ENCODE assay signal across 20 cellular contexts in genomic region chr1:236389253-236389652, GRCh38. TPM values are rescaled to one million over a fixed set of nuclear protein-coding genes. Genes with fewer than 3 reads are reported as not detected.
A peak's percentile ranks its signal among the peaks of the same experiment; 100 is the strongest.
DNase-seq lines count a peak whose midpoint lies in the region; ATAC-seq, FAIRE-seq and TF ChIP-seq lines count a peak whose summit lies in the region.
"Had no signal": no experiment of that assay in that cellular context is flagged by ENCODE, and none has a peak within 500 bp of the region (broad histone marks: within the 10 kb centered on the region; RNA-seq: fewer than 3 reads in every experiment).

No MANE protein-coding gene starts in this region.

- no peak overlapping the region for H3K4me3 Mint-ChIP-seq in T-helper 2 cell treated with Interferon-gamma antibody and Interleukin-4, amounts not matched to agents 5 μg/mL and 100 μg/mL, for 36 hours
- H3K4me3 Mint-ChIP-seq: CD8-positive, alpha-beta T cell had no signal

- no peak for FAIRE-seq in HepG2 (lab: Jason Lieb, UNC)
- FAIRE-seq: GM12891, H54, RCC 7860 had no signal

- TF ChIP-seq POLR2A in HepG2 (IDR thresholded peaks at IDR 0.05; ENCODE audit: insufficient read depth in 1 of 2, low read depth in 2 of 2, low read length in 2 of 2) (no peak), right lobe of liver (IDR thresholded peaks at IDR 0.05) (no peak), prostate gland (IDR thresholded peaks at IDR 0.05) (no peak)

- H3K79me2 ChIP-seq in HepG2 (ENCODE audit: insufficient read depth, low read length), result no peaks in the 10 kb centered on the region

- no peak overlapping the region for H3K27ac Mint-ChIP-seq in T-helper 2 cell treated with Interferon-gamma antibody and Interleukin-4, amounts not matched to agents 5 μg/mL and 100 μg/mL, for 36 hours
- H3K27ac Mint-ChIP-seq: CD8-positive, alpha-beta T cell had no signal

- CTCF ChIA-PET in HepG2 (lab: Yijun Ruan, JAX; ENCODE audit: low intra/inter-chr PET ratio, low total read pairs), result no interaction called here

- TF ChIP-seq CTCF in HepG2 (CRISPR knock-in tag; IDR thresholded peaks at IDR 0.05) (no peak), right lobe of liver (IDR thresholded peaks at IDR 0.05) (no peak), epithelial cell of esophagus (IDR thresholded peaks at IDR 0.05; ENCODE audit: insufficient read depth, low read depth, low read length, missing control alignments) (no peak), prostate gland (IDR thresholded peaks at IDR 0.05) (no peak)

- H3K4me1 ChIP-seq in HepG2 (ENCODE audit: insufficient read depth, low read length) (peaks cover 11% of the 10 kb centered on the region), right lobe of liver (peaks cover 0 to under 1% (median 0%) of the 10 kb centered on the region in 4 donors), prostate gland (replicated peaks) (no peaks in the 10 kb centered on the region)

- POLR2A ChIA-PET in HepG2 (lab: Yijun Ruan, JAX), result no interaction called here

- no peaks in the 10 kb centered on the region for H3K36me3 Mint-ChIP-seq in T-helper 2 cell treated with Interferon-gamma antibody and Interleukin-4, amounts not matched to agents 5 μg/mL and 100 μg/mL, for 36 hours (ENCODE audit: low read depth)
- H3K36me3 Mint-ChIP-seq: CD8-positive, alpha-beta T cell had no signal

- H3K9me3 ChIP-seq in HepG2 (ENCODE audit: low read length) (no peaks in the 10 kb centered on the region), right lobe of liver (no peaks in the 10 kb centered on the region), prostate gland (no peaks in the 10 kb centered on the region)
- H3K9me3 ChIP-seq: BLaER1 had no signal

- H3K27ac ChIP-seq in HepG2 (ENCODE audit: extremely low read length, insufficient read depth, low read length), result no peak overlapping the region
- no peak overlapping the region for H3K27ac ChIP-seq in right lobe of liver
- no peak overlapping the region for H3K27ac ChIP-seq in prostate gland
- H3K27ac ChIP-seq: BLaER1 had no signal

- H3K27me3 ChIP-seq in HepG2 (ENCODE audit: control insufficient read depth in 1 of 2, insufficient read depth in 2 of 2, low read length in 2 of 2), result peaks cover 0 to 15% of the 10 kb centered on the region in 2 experiments; a peak in 4 of 5 replicates
- no peaks in the 10 kb centered on the region for H3K27me3 ChIP-seq in right lobe of liver
- H3K27me3 ChIP-seq in prostate gland (replicated peaks; ENCODE audit: insufficient read depth), result no peaks in the 10 kb centered on the region

- peaks cover 10% of the 10 kb centered on the region for H3K4me1 Mint-ChIP-seq in T-helper 2 cell treated with Interferon-gamma antibody and Interleukin-4, amounts not matched to agents 5 μg/mL and 100 μg/mL, for 36 hours (ENCODE audit: low read depth)

- in situ Hi-C loops in HepG2 (cut with HindIII; ENCODE audit: extremely low pct_ligation_motif_present, low pct_unique_long_range_greater_than_20kb), result no loop called here

- ATAC-seq in HepG2 (no peak), right lobe of liver (no peak), HG03025 (IDR thresholded peaks at IDR 0.05; ENCODE audit: low FRiP score, unreplicated experiment) (no peak)
- ATAC-seq: CD8-positive, alpha-beta T cell had no signal

- no peaks in the 10 kb centered on the region for H4K20me1 ChIP-seq in HepG2 (ENCODE audit: insufficient read depth, low read length)
- H4K20me1 ChIP-seq: BLaER1 had no signal

- no peaks in the 10 kb centered on the region for H3K36me3 ChIP-seq in HepG2 (replicated peaks in 1 of 2; ENCODE audit: control insufficient read depth in 1 of 2, insufficient read depth in 2 of 2, low read length in 2 of 2)
- H3K36me3 ChIP-seq in right lobe of liver, result no peaks in the 10 kb centered on the region
- H3K36me3 ChIP-seq in prostate gland, result no peaks in the 10 kb centered on the region
- H3K36me3 ChIP-seq: BLaER1 had no signal

- no peak overlapping the region for H3K9ac ChIP-seq in HepG2 (ENCODE audit: insufficient read depth, low read depth, low read length)
- H3K9ac ChIP-seq: BLaER1 had no signal

- H3K4me3 ChIP-seq in HepG2 (replicated peaks in 1 of 3; ENCODE audit: insufficient read depth in 1 of 3, low read depth in 2 of 3, low read length in 3 of 3), result no peak overlapping the region
- no peak overlapping the region for H3K4me3 ChIP-seq in right lobe of liver
- H3K4me3 ChIP-seq in epithelial cell of esophagus (ENCODE audit: low read length), result no peak overlapping the region
- no peak overlapping the region for H3K4me3 ChIP-seq in prostate gland
- H3K4me3 ChIP-seq: BLaER1 had no signal

- no peak for DNase-seq in HepG2 (ENCODE audit: low spot score)
- DNase-seq in right lobe of liver, result no peak
- peak; percentile 16 for DNase-seq in T-helper 2 cell treated with Interferon-gamma antibody and Interleukin-4, amounts not matched to agents 5 μg/mL and 100 μg/mL, for 36 hours (ENCODE audit: low spot score)
- peak; percentile 15 for DNase-seq in epithelial cell of esophagus (ENCODE audit: low read depth)
- DNase-seq in prostate gland (ENCODE audit: low spot score), result peak; percentile 27
- no peak for DNase-seq in NK-92 treated with Interleukin-12 subunit alpha and Interleukin-12 subunit beta, amount 100 ng/mL, for 24 hours (lab: John Stamatoyannopoulos, UW)
- DNase-seq in RKO (ENCODE audit: low spot score), result no peak
- DNase-seq: CD8-positive, alpha-beta T cell; DMS53; EL; KG1; NCI-H1436; NCI-H1930; NCI-H526; Right ventricle myocardium superior had no signal

- TF ChIP-seq RAD21 in HepG2 (CRISPR knock-in tag; IDR thresholded peaks at IDR 0.05), result no peak

- no peak overlapping the region for H2AFZ ChIP-seq in HepG2 (ENCODE audit: low read length)

- intact Hi-C loops in HepG2 (cut with micrococcal nuclease; ENCODE audit: unreplicated experiment) (no loop called here), right lobe of liver (cut with DNase I) (no loop called here), prostate gland (cut with DNase I) (no loop called here)

- peaks cover 14% of the 10 kb centered on the region for H3K27me3 Mint-ChIP-seq in T-helper 2 cell treated with Interferon-gamma antibody and Interleukin-4, amounts not matched to agents 5 μg/mL and 100 μg/mL, for 36 hours (ENCODE audit: low read depth)

- no TSS peak for BruUV-seq in HepG2 (replicated peaks; lab: Mats Ljungman, UMichigan)

- TF ChIP-seq EP300 in HepG2 (IDR thresholded peaks at IDR 0.05; ENCODE audit: low read depth in 2 of 2, low read length in 2 of 2) (no peak), HepG2 (CRISPR knock-in tag; IDR thresholded peaks at IDR 0.05; ENCODE audit: borderline replicate concordance) (no peak)

- no peaks in the 10 kb centered on the region for H3K9me3 Mint-ChIP-seq in T-helper 2 cell treated with Interferon-gamma antibody and Interleukin-4, amounts not matched to agents 5 μg/mL and 100 μg/mL, for 36 hours
- H3K9me3 Mint-ChIP-seq: CD8-positive, alpha-beta T cell had no signal

- H3K4me2 ChIP-seq in HepG2 (ENCODE audit: low read depth, low read length), result no peak overlapping the region
- H3K4me2 ChIP-seq: BLaER1 had no signal

- WGBS in HepG2 (ENCODE audit: low lambda C conversion rate), result 4% methylated on average over 1 of the region's 1 CpG
- 40% methylated on average over 1 of the region's 1 CpG for WGBS in right lobe of liver (ENCODE audit: insufficient coverage, low coverage, low lambda C conversion rate, missing lambda C conversion rate)
- WGBS in prostate gland, result 38% methylated on average over 1 of the region's 1 CpG

TF ChIP-seq in HepG2, 621 proteins besides CTCF, POLR2A, EP300 and RAD21 (continues in another document):
- TF ChIP-seq REL (CRISPR knock-in tag; conservative IDR thresholded peaks at IDR 0.05), result no peak
- TF ChIP-seq ZNF776 (CRISPR knock-in tag; IDR thresholded peaks at IDR 0.05), result no peak
- TF ChIP-seq KMT2B (CRISPR knock-in tag; IDR thresholded peaks at IDR 0.05), result no peak
- TF ChIP-seq SKIL (CRISPR knock-in tag; IDR thresholded peaks at IDR 0.05; ENCODE audit: borderline replicate concordance), result no peak

RNA-seq across cellular contexts. Expression of gene EDARADD, which starts 4.8 kb away (rescaled TPM):
- total RNA-seq in HepG2 (2016; rRNA removed; fragmentation: Illumina TruSeq; extraction: Trizol) (not detected in 2 replicates), right lobe of liver (1 to 10 TPM in 1 of 6 experiments, under 1 TPM in 4, not detected in 1; 0.16 to 1.2 (median 0.26) TPM), prostate gland (10 to 100 TPM in 1 of 2 donors, 1 to 10 TPM in 1; 4.9 to 12.8 TPM)
- not detected in 2 replicates for total RNA-seq in HepG2 (2016; cell fraction: cytosol; rRNA removed; fragmentation: Illumina TruSeq; extraction: Trizol; ENCODE audit: low read depth)
- not detected in 2 replicates for total RNA-seq in HepG2 (2016; cell fraction: insoluble cytoplasmic fraction; rRNA removed; fragmentation: Illumina TruSeq; extraction: Trizol)
- not detected in 2 replicates for total RNA-seq in HepG2 (2016; cell fraction: membrane; rRNA removed; fragmentation: Illumina TruSeq; extraction: Trizol)
- not detected in 2 replicates for total RNA-seq in HepG2 (2016; cell fraction: nucleus; rRNA removed; fragmentation: Illumina TruSeq; extraction: Trizol)
- polyA plus RNA-seq in HepG2 (2011; rRNA removed), result 0.03 TPM in 1 of 2 replicates, not detected in the other
- 0.03 and 0.04 TPM in 2 replicates for polyA plus RNA-seq in HepG2 (2011; cell fraction: cytosol; rRNA removed)
- not detected in 2 replicates for polyA plus RNA-seq in HepG2 (2011; cell fraction: nucleus; rRNA removed)
- polyA plus RNA-seq in HepG2 (2012), result 0.19 and 0.62 TPM in 2 replicates
- not detected in 2 replicates for polyA plus RNA-seq in HepG2 (2016; cell fraction: cytosol; fragmentation: Illumina TruSeq; extraction: Trizol; ENCODE audit: low read depth)
- 0.20 TPM in 1 of 2 replicates, not detected in the other for polyA plus RNA-seq in HepG2 (2016; cell fraction: insoluble cytoplasmic fraction; fragmentation: Illumina TruSeq; extraction: Trizol; ENCODE audit: low read depth)
- polyA plus RNA-seq in HepG2 (2016; cell fraction: membrane; fragmentation: Illumina TruSeq; extraction: Trizol; ENCODE audit: low read depth), result not detected in 2 replicates
- not detected in 2 replicates for polyA plus RNA-seq in HepG2 (2016; cell fraction: nucleus; fragmentation: Illumina TruSeq; extraction: Trizol; ENCODE audit: insufficient read depth, low read depth)
- polyA minus RNA-seq in HepG2 (2011; rRNA and poly(A)+ RNA removed; ENCODE audit: low replicate concordance), result 0.16 TPM in 1 of 2 replicates, not detected in the other
- not detected in 2 replicates for polyA minus RNA-seq in HepG2 (2011; cell fraction: cytosol; rRNA and poly(A)+ RNA removed)
- not detected in 2 replicates for polyA minus RNA-seq in HepG2 (2011; cell fraction: nucleus; rRNA and poly(A)+ RNA removed)

Comparison
In these comparisons a context has a peak if more than half of its experiments do, and no peak if none do; other contexts are left out.
1. DNase-seq: peak in T-helper 2 cell treated with Interferon-gamma antibody and Interleukin-4, amounts not matched to agents 5 μg/mL and 100 μg/mL, for 36 hours (single experiment), epithelial cell of esophagus (single experiment) and prostate gland (single experiment); none in HepG2 (single experiment), right lobe of liver (0 of 3), NK-92 treated with Interleukin-12 subunit alpha and Interleukin-12 subunit beta, amount 100 ng/mL, for 24 hours (single experiment) and RKO (single experiment).